ENCODE assay signal across 10 cellular contexts in the genomic region with DNA sequence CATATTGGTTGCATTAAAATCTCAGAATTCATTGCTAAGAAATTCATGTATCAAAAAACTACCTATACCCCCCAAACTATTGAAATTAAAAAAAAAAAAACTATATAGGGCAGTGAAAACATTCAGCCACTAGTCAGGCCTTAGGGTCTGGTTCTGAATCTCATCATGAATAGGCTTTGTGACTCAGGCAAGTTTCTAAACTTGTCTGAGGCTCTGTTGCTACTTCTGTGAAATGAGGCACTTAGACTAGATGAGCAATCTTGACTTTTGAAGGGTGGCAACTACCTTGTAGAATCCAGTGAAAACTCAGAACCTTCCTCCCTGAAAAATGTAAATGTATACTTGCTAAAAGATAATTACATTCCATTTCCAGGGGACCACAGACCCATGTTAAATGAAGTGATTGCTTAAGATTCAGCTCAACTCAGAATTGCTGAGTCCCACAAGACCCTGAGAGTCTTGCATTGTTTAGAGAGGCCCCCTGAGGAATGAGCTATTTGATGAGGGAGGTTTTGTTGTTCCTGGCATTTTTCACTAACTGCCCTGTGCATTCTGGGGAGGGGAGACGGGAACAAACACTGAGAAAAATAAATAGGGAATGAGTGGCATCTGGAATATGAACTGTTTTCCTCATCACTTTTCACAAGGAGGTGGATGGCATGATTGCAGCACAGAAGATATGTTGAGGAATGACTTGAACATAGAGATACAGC. TPM values are rescaled to one million over a fixed set of nuclear protein-coding genes. Genes with fewer than 3 reads are reported as not detected.
DNase-seq lines count a peak whose midpoint lies in the region; ATAC-seq and TF ChIP-seq lines count a peak whose summit lies in the region.
"Had no signal": no experiment of that assay in that cellular context is flagged by ENCODE, and none has a peak within 500 bp of the region (broad histone marks: within the 10 kb centered on the region; RNA-seq: fewer than 3 reads in every experiment).

No MANE protein-coding gene starts in this region.

- peaks cover 87% of the 10 kb centered on the region for H3K79me2 ChIP-seq in ACC112 (ENCODE audit: control insufficient read depth, insufficient read depth, low read length, unreplicated experiment)

- H3K23ac ChIP-seq in IMR-90 (ENCODE audit: low read depth, low read length) (peak overlapping the region; percentile 20), mesenchymal stem cell (ENCODE audit: low read length in 2 of 2) (no peak overlapping the region)

- H3K36me3 ChIP-seq in ACC112 (ENCODE audit: insufficient read depth, low read length) (peaks cover 9% of the 10 kb centered on the region), IMR-90 (ENCODE audit: control insufficient read depth, insufficient read depth, low read length) (peaks cover 23% of the 10 kb centered on the region), mesenchymal stem cell (ENCODE audit: control insufficient read depth in 1 of 2, insufficient read depth in 2 of 2, low read depth in 1 of 2, low read length in 2 of 2) (peaks cover 12 to 48% of the 10 kb centered on the region in 2 experiments), ovary (no peaks in the 10 kb centered on the region)

- TF ChIP-seq POLR2A in IMR-90 (IDR thresholded peaks at IDR 0.05; ENCODE audit: low read depth, low read length) (no peak), ovary (IDR thresholded peaks at IDR 0.05) (no peak)

- dilution Hi-C loops in IMR-90 (cut with HindIII; ENCODE audit: low sequenced_read_pairs, unreplicated experiment), result no loop called here

- H2AK9ac ChIP-seq in IMR-90 (replicated peaks; ENCODE audit: low read depth, low read length, poor library complexity), result no peak overlapping the region

- in situ Hi-C loops in IMR-90 (cut with MboI; ENCODE audit: low sequenced_read_pairs), result no loop called here

- peak; percentile 79 for DNase-seq in IMR-90
- no peak for DNase-seq in chondrocyte (ENCODE audit: low spot score)
- DNase-seq in mesenchymal stem cell, result peak; percentile 87
- DNase-seq in SHP77 treated with DMSO at 0.1 percent for 48 hours (lab: John Stamatoyannopoulos, UW), result no peak
- no peak for DNase-seq in ovary
- DNase-seq: NCI-H510A had no signal

- peak; percentile 43 for ATAC-seq in IMR-90 (ENCODE audit: low read depth)
- no peak for ATAC-seq in HG03439 (IDR thresholded peaks at IDR 0.05; ENCODE audit: unreplicated experiment)
- no peak for ATAC-seq in GM18498 (IDR thresholded peaks at IDR 0.05; ENCODE audit: unreplicated experiment)

- intact Hi-C loops in IMR-90 (cut with micrococcal nuclease), result loop anchor here (10.0 kb wide), 1 partner anchor 161 kb away; no protein-coding TSS in a partner anchor
- intact Hi-C loops in ovary (cut with DNase I), result no loop called here

- no CpG with 5 or more reads among the region's 1 CpG for WGBS in IMR-90 (ENCODE audit: extremely low coverage in 2 of 2, insufficient read length in 1 of 2), 2 experiments
- 19% methylated on average over 1 of the region's 1 CpG for WGBS in mesenchymal stem cell
- 45 to 56% (median 46%) methylated on average over 1 of the region's 1 CpG for WGBS in ovary, 3 donors

- peaks cover 30% of the 10 kb centered on the region for H3K9me1 ChIP-seq in IMR-90 (ENCODE audit: insufficient read depth, low read length)

- H3K4me2 ChIP-seq in IMR-90 (ENCODE audit: low read depth, low read length) (peak overlapping the region; percentile 63; the same call in 1 of the 2 replicates), mesenchymal stem cell (ENCODE audit: low read length, poor library complexity, severe bottlenecking) (no peak overlapping the region)

- no peak overlapping the region for H2BK15ac ChIP-seq in IMR-90 (ENCODE audit: low read depth, low read length)
- H2BK15ac ChIP-seq in mesenchymal stem cell (ENCODE audit: low read depth, poor library complexity, severe bottlenecking), result no peak overlapping the region

- CTCF ChIA-PET in IMR-90 (lab: Yijun Ruan, JAX), result no interaction called here

- TF ChIP-seq RAD21 in IMR-90 (IDR thresholded peaks at IDR 0.05; ENCODE audit: low read length), result no peak; the same call in 1 of the 2 replicates

- POLR2A ChIA-PET in IMR-90 (lab: Charles Lee; ENCODE audit: unreplicated experiment), result no interaction called here

- H2AK5ac ChIP-seq in IMR-90 (ENCODE audit: low read depth, low read length) (0 out of 2 replicates have a peak overlapping the region, but pooled peaks have one; percentile 5), mesenchymal stem cell (ENCODE audit: low read length, severe bottlenecking) (peak overlapping the region; percentile 97)

- no peak for TF ChIP-seq EP300 in ovary (IDR thresholded peaks at IDR 0.05)

- no peak overlapping the region for H2AFZ ChIP-seq in ACC112 (ENCODE audit: low read length, unreplicated experiment)
- no peak overlapping the region for H2AFZ ChIP-seq in IMR-90 (replicated peaks; ENCODE audit: low read length, poor library complexity)
- H2AFZ ChIP-seq in mesenchymal stem cell (ENCODE audit: low read depth, low read length), result no peak overlapping the region

- no peaks in the 10 kb centered on the region for H3K9me3 Mint-ChIP-seq in chondrocyte (ENCODE audit: low read depth)

- H3K9ac ChIP-seq in IMR-90 (ENCODE audit: low read depth, low read length) (peak overlapping the region; percentile 47; the same call in 1 of the 2 replicates), mesenchymal stem cell (ENCODE audit: low read length) (peak overlapping the region; percentile 39)

- H3K4ac ChIP-seq in IMR-90 (ENCODE audit: low read depth, low read length) (peak overlapping the region; percentile 1), mesenchymal stem cell (ENCODE audit: low read depth in 1 of 2, low read length in 2 of 2) (peak overlapping the region in 1 of 2 experiments; percentile 56)

- H3K4me3 ChIP-seq in ACC112 (ENCODE audit: low read depth, low read length) (peak overlapping the region; percentile 12; the same call in 1 of the 2 replicates), IMR-90 (ENCODE audit: insufficient read depth, low read depth, low read length) (no peak overlapping the region), mesenchymal stem cell (ENCODE audit: insufficient read depth in 1 of 2, low read depth in 1 of 2, low read length in 2 of 2) (peak overlapping the region in 1 of 2 experiments; percentile 5), ovary (no peak overlapping the region)

- 0 out of 2 replicates have a peak overlapping the region, but pooled peaks have one; percentile 7 for H2BK20ac ChIP-seq in IMR-90 (ENCODE audit: low read depth, low read length)

- BruUV-seq in IMR-90 (replicated peaks; lab: Mats Ljungman, UMichigan), result no TSS peak

- H3K4me1 ChIP-seq in ACC112 (ENCODE audit: control insufficient read depth, insufficient read depth, low read length, unreplicated experiment) (peaks cover 61% of the 10 kb centered on the region), IMR-90 (ENCODE audit: control insufficient read depth, insufficient read depth, low read length) (peaks cover 23% of the 10 kb centered on the region), mesenchymal stem cell (ENCODE audit: control insufficient read depth, insufficient read depth, low read depth, low read length) (peaks cover 18% of the 10 kb centered on the region), ovary (ENCODE audit: insufficient read depth) (peaks cover 9% of the 10 kb centered on the region)

- H3K9me3 ChIP-seq in IMR-90 (ENCODE audit: control insufficient read depth, insufficient read depth, low read length) (no peaks in the 10 kb centered on the region), mesenchymal stem cell (ENCODE audit: control insufficient read depth, low read length) (no peaks in the 10 kb centered on the region), ovary (no peaks in the 10 kb centered on the region)

- peaks cover 92% of the 10 kb centered on the region for H4K20me1 ChIP-seq in IMR-90 (ENCODE audit: insufficient read depth, low read length)

- H3K56ac ChIP-seq in IMR-90 (ENCODE audit: extremely low read depth, insufficient read depth, low read length), result 0 out of 2 replicates have a peak overlapping the region, but pooled peaks have one; percentile 36

- peak overlapping the region; percentile 65 for H3K14ac ChIP-seq in IMR-90 (replicated peaks; ENCODE audit: low read depth, low read length)
- no peak overlapping the region for H3K14ac ChIP-seq in mesenchymal stem cell (ENCODE audit: low read length in 2 of 2)

- no peak for TF ChIP-seq CTCF in IMR-90 (conservative IDR thresholded peaks at IDR 0.05; ENCODE audit: low read depth, low read length)
- no peak for TF ChIP-seq CTCF in chondrocyte (IDR thresholded peaks at IDR 0.05)
- TF ChIP-seq CTCF in ovary (IDR thresholded peaks at IDR 0.05), result no peak

- H3K27me3 ChIP-seq in ACC112 (ENCODE audit: insufficient read depth, low read length) (no peaks in the 10 kb centered on the region), IMR-90 (ENCODE audit: control insufficient read depth, insufficient read depth, low read length) (no peaks in the 10 kb centered on the region), mesenchymal stem cell (ENCODE audit: control insufficient read depth in 1 of 2, insufficient read depth in 1 of 2, low read length in 2 of 2) (no peaks in the 10 kb centered on the region), ovary (no peaks in the 10 kb centered on the region)

- H3K18ac ChIP-seq in IMR-90 (ENCODE audit: low read depth, low read length) (peak overlapping the region; percentile 84), mesenchymal stem cell (ENCODE audit: low read depth in 1 of 2, low read length in 2 of 2) (peak overlapping the region in 1 of 2 experiments; percentile 28)

- H3K27me3 Mint-ChIP-seq in chondrocyte (ENCODE audit: low read depth), result no peaks in the 10 kb centered on the region

- H3K4me3 Mint-ChIP-seq in chondrocyte (ENCODE audit: unreplicated experiment), result peak overlapping the region; percentile 3

- no peak overlapping the region for H4K91ac ChIP-seq in IMR-90 (ENCODE audit: insufficient read depth, low read depth, low read length)
- H4K91ac ChIP-seq in mesenchymal stem cell (ENCODE audit: low read length), result no peak overlapping the region

- H2BK5ac ChIP-seq in IMR-90 (ENCODE audit: low read depth, low read length, poor library complexity, severe bottlenecking) (peak overlapping the region; percentile 97), mesenchymal stem cell (ENCODE audit: low read depth, low read length, poor library complexity, severe bottlenecking) (peak overlapping the region; percentile 63)

- peak overlapping the region; percentile 83 for H3K27ac Mint-ChIP-seq in chondrocyte (ENCODE audit: unreplicated experiment)

- H2BK120ac ChIP-seq in IMR-90 (ENCODE audit: low read depth, low read length) (peak overlapping the region; percentile 7), mesenchymal stem cell (ENCODE audit: low read depth, low read length) (no peak overlapping the region)

- H4K8ac ChIP-seq in IMR-90 (ENCODE audit: low read depth in 2 of 2, low read length in 2 of 2) (0 out of 4 replicates have a peak overlapping the region, but pooled peaks of 1 of the 2 experiments have one; percentile 4), mesenchymal stem cell (ENCODE audit: low read length) (no peak overlapping the region)

- H4K5ac ChIP-seq in IMR-90 (ENCODE audit: low read depth, low read length), result 0 out of 2 replicates have a peak overlapping the region, but pooled peaks have one; percentile 28

- peak overlapping the region in 1 of 2 experiments; percentile 50 for H2BK12ac ChIP-seq in mesenchymal stem cell (ENCODE audit: low read length in 2 of 2)

- H3K36me3 Mint-ChIP-seq in chondrocyte (ENCODE audit: low read depth), result peaks cover 9% of the 10 kb centered on the region

- H3K79me1 ChIP-seq in IMR-90 (ENCODE audit: low read depth in 1 of 2, low read length in 2 of 2) (peaks cover 8 to 76% of the 10 kb centered on the region in 2 experiments), mesenchymal stem cell (replicated peaks; ENCODE audit: low read length, poor library complexity, severe bottlenecking) (peaks cover 2% of the 10 kb centered on the region)

- peaks cover 89% of the 10 kb centered on the region for H3K4me1 Mint-ChIP-seq in chondrocyte (ENCODE audit: low read depth)

- peak overlapping the region; percentile 92 for H3K27ac ChIP-seq in ACC112 (ENCODE audit: low read depth, low read length)
- H3K27ac ChIP-seq in IMR-90 (ENCODE audit: insufficient read depth, low read length), result peak overlapping the region; percentile 61
- peak overlapping the region; percentile 94 for H3K27ac ChIP-seq in mesenchymal stem cell (ENCODE audit: low read length, poor library complexity, severe bottlenecking)
- no peak overlapping the region for H3K27ac ChIP-seq in ovary
- H3K27ac ChIP-seq: VCaP had no signal

RNA-seq across cellular contexts. Expression of a gene that starts 29.5 kb away (rescaled TPM):
- total RNA-seq in IMR-90 (2012; rRNA removed) (267 and 361 TPM in 2 replicates), chondrocyte (177 to 287 TPM (median 260 TPM) in 3 replicates), ovary (10 to 100 TPM; 15.4 to 36.1 (median 27.9) TPM)
- polyA plus RNA-seq in IMR-90 (2012; rRNA removed) (191 and 221 TPM in 2 replicates), ovary (10 to 100 TPM in 1 of 2 donors, 1 to 10 TPM in 1; 8.2 to 24.6 TPM)
- polyA plus RNA-seq in IMR-90 (2012; cell fraction: cytosol; rRNA removed), result 68.3 and 80.0 TPM in 2 replicates
- polyA plus RNA-seq in IMR-90 (2012; cell fraction: nucleus; rRNA removed; ENCODE audit: low replicate concordance), result 60.2 and 146 TPM in 2 replicates
- polyA plus RNA-seq in mesenchymal stem cell (2013, experiment 1 of 2), result 100 TPM
- polyA plus RNA-seq in mesenchymal stem cell (2013, experiment 2 of 2), result 99.7 TPM

Comparison
In these comparisons a context has a peak if more than half of its experiments do, and no peak if none do; other contexts are left out.
1. H3K27ac ChIP-seq: peak in ACC112 (single experiment), IMR-90 (single experiment) and mesenchymal stem cell (single experiment); none in ovary (0 of 2).
2. DNase-seq: peak in IMR-90 (single experiment) and mesenchymal stem cell (single experiment); none in chondrocyte (single experiment), SHP77 treated with DMSO at 0.1 percent for 48 hours (single experiment) and ovary (0 of 5).